ENCODE assay signal across 14 cellular contexts in genomic region chrX:102765217-102765616, GRCh38. TPM values are rescaled to one million over a fixed set of nuclear protein-coding genes. Genes with fewer than 3 reads are reported as not detected.
DNase-seq lines count a peak whose midpoint lies in the region; ATAC-seq and TF ChIP-seq lines count a peak whose summit lies in the region.
"Had no signal": no experiment of that assay in that cellular context is flagged by ENCODE, and none has a peak within 500 bp of the region (broad histone marks: within the 10 kb centered on the region; RNA-seq: fewer than 3 reads in every experiment).

No MANE protein-coding gene starts in this region.

- CTCF ChIA-PET in IMR-90 (lab: Yijun Ruan, JAX) (no interaction called here), mammary epithelial cell (lab: Charles Lee; ENCODE audit: low non-redundant PET) (interaction anchor here (0.6 kb wide), 1 partner anchor 37 kb away, joined by 3 read pairs; no protein-coding TSS in a partner anchor)

- TF ChIP-seq RAD21 in IMR-90 (IDR thresholded peaks at IDR 0.05; ENCODE audit: low read length), result no peak

- in situ Hi-C loops in IMR-90 (cut with MboI; ENCODE audit: low sequenced_read_pairs), result no loop called here
- in situ Hi-C loops in mammary epithelial cell (cut with MboI; ENCODE audit: low sequenced_read_pairs in 2 of 2), result no loop called here

- H4K20me1 ChIP-seq in IMR-90 (ENCODE audit: insufficient read depth, low read length) (peaks cover 3% of the 10 kb centered on the region; the same call in 1 of the 2 replicates), mammary epithelial cell (ENCODE audit: insufficient read depth, low read length) (no peaks in the 10 kb centered on the region)
- H4K20me1 ChIP-seq: BLaER1 treated with 17β-estradiol and CSF1 and Interleukin-3, amounts not matched to agents 10 nM and 100 nM had no signal

- no peak overlapping the region for H4K91ac ChIP-seq in IMR-90 (ENCODE audit: insufficient read depth, low read depth, low read length)

- H3K27me3 ChIP-seq in IMR-90 (ENCODE audit: control insufficient read depth, insufficient read depth, low read length) (0 out of 2 replicates have a peak, but pooled peaks cover 1% of the 10 kb centered on the region), mammary epithelial cell (ENCODE audit: insufficient read depth, low read length) (no peaks in the 10 kb centered on the region)
- H3K27me3 ChIP-seq: BLaER1 treated with 17β-estradiol and CSF1 and Interleukin-3, amounts not matched to agents 10 nM and 100 nM had no signal

- H2AK9ac ChIP-seq in IMR-90 (replicated peaks; ENCODE audit: low read depth, low read length, poor library complexity), result peak overlapping the region; percentile 19

- WGBS in IMR-90 (ENCODE audit: extremely low coverage in 2 of 2, insufficient read length in 1 of 2), 2 experiments, result 0% methylated on average over 1 of the region's 2 CpGs; no CpG with 5 or more reads in 1 of the 2 experiments
- WGBS in mammary epithelial cell (ENCODE audit: low coverage, missing lambda C conversion rate), result 11% methylated on average over 2 of the region's 2 CpGs

- H3K23ac ChIP-seq in IMR-90 (ENCODE audit: low read depth, low read length), result no peak overlapping the region

- BruUV-seq in IMR-90 (replicated peaks; lab: Mats Ljungman, UMichigan) (no TSS peak), mammary epithelial cell (replicated peaks; lab: Mats Ljungman, UMichigan) (no TSS peak)

- peak; percentile 60 for DNase-seq in AG08395 (ENCODE audit: low spot score)
- peak; percentile 82 for DNase-seq in IMR-90
- DNase-seq in mammary epithelial cell, result peak; percentile 25
- no peak for DNase-seq in left lobe of liver (ENCODE audit: low spot score)
- DNase-seq in DMS53 (lab: John Stamatoyannopoulos, UW), result no peak
- DNase-seq: activated CD4-positive, alpha-beta T cell treated with anti-CD3 and anti-CD28 coated beads for 36 hours; activated effector memory CD4-positive, alpha-beta T cell treated with anti-CD3 and anti-CD28 coated beads, Interleukin-2, amount 50 U/mL, for 16 hours; NCI-H510A treated with DMSO at 0.1 percent for 48 hours had no signal

- ATAC-seq in IMR-90 (ENCODE audit: low read depth) (peak; percentile 65), left lobe of liver (peak; percentile 24), GM18870 (IDR thresholded peaks at IDR 0.05; ENCODE audit: unreplicated experiment) (no peak), GM19351 (IDR thresholded peaks at IDR 0.05; ENCODE audit: unreplicated experiment) (no peak), HG02588 (IDR thresholded peaks at IDR 0.05; ENCODE audit: unreplicated experiment) (no peak)
- ATAC-seq: activated CD4-positive, alpha-beta T cell treated with anti-CD3 and anti-CD28 coated beads for 36 hours; natural killer cell treated with Interleukin-12 subunit alpha and Interleukin-12 subunit beta and Interleukin-15 and Interleukin-18, amount 100 ng/mL, for 72 hours; stimulated activated effector memory CD8-positive, alpha-beta T cell treated with anti-CD3 and anti-CD28 coated beads, Interleukin-12 subunit alpha, Interleukin-12 subunit beta, amount 100 ng/mL, for 72 hours had no signal

- H3K79me1 ChIP-seq in IMR-90 (ENCODE audit: low read depth in 1 of 2, low read length in 2 of 2), result peaks cover 0 to 5% of the 10 kb centered on the region in 2 experiments; a peak in 2 of 4 replicates

- no peak overlapping the region for H3K9ac ChIP-seq in IMR-90 (ENCODE audit: low read depth, low read length)
- H3K9ac ChIP-seq in mammary epithelial cell (ENCODE audit: insufficient read depth, low read length), result no peak overlapping the region
- H3K9ac ChIP-seq: BLaER1 treated with 17β-estradiol and CSF1 and Interleukin-3, amounts not matched to agents 10 nM and 100 nM had no signal

- dilution Hi-C loops in IMR-90 (cut with HindIII; ENCODE audit: low sequenced_read_pairs, unreplicated experiment), result no loop called here
- dilution Hi-C loops in mammary epithelial cell (cut with HindIII; ENCODE audit: low sequenced_read_pairs), result no loop called here

- H3K18ac ChIP-seq in IMR-90 (ENCODE audit: low read depth, low read length), result no peak overlapping the region

- no peak overlapping the region for H3K4me2 ChIP-seq in IMR-90 (ENCODE audit: low read depth, low read length)
- no peak overlapping the region for H3K4me2 ChIP-seq in mammary epithelial cell (ENCODE audit: insufficient read depth, low read depth, low read length)

- H2AFZ ChIP-seq in IMR-90 (replicated peaks; ENCODE audit: low read length, poor library complexity), result no peak overlapping the region
- no peak overlapping the region for H2AFZ ChIP-seq in mammary epithelial cell (ENCODE audit: low read depth, low read length)

- peak overlapping the region; percentile 2; the same call in 1 of the 2 replicates for H3K4ac ChIP-seq in IMR-90 (ENCODE audit: low read depth, low read length)

- no peak overlapping the region for H2AK5ac ChIP-seq in IMR-90 (ENCODE audit: low read depth, low read length)

- H3K36me3 ChIP-seq in IMR-90 (ENCODE audit: control insufficient read depth, insufficient read depth, low read length), result no peaks in the 10 kb centered on the region
- no peaks in the 10 kb centered on the region for H3K36me3 ChIP-seq in mammary epithelial cell (ENCODE audit: insufficient read depth, low read length)
- H3K36me3 ChIP-seq: BLaER1 treated with 17β-estradiol and CSF1 and Interleukin-3, amounts not matched to agents 10 nM and 100 nM had no signal

- H3K14ac ChIP-seq in IMR-90 (replicated peaks; ENCODE audit: low read depth, low read length), result no peak overlapping the region

- H3K4me3 ChIP-seq in IMR-90 (ENCODE audit: insufficient read depth, low read depth, low read length) (no peak overlapping the region), mammary epithelial cell (replicated peaks in 1 of 3; ENCODE audit: insufficient read depth in 1 of 3, low read depth in 2 of 3, low read length in 3 of 3) (no peak overlapping the region)
- H3K4me3 ChIP-seq: BLaER1 treated with 17β-estradiol and CSF1 and Interleukin-3, amounts not matched to agents 10 nM and 100 nM had no signal

- H2BK120ac ChIP-seq in IMR-90 (ENCODE audit: low read depth, low read length), result no peak overlapping the region

- no peak for TF ChIP-seq POLR2A in IMR-90 (IDR thresholded peaks at IDR 0.05; ENCODE audit: low read depth, low read length)

- no peak overlapping the region for H2BK5ac ChIP-seq in IMR-90 (ENCODE audit: low read depth, low read length, poor library complexity, severe bottlenecking)

- no peaks in the 10 kb centered on the region for H3K9me1 ChIP-seq in IMR-90 (ENCODE audit: insufficient read depth, low read length)

- POLR2A ChIA-PET in IMR-90 (lab: Charles Lee; ENCODE audit: unreplicated experiment), result no interaction called here

- no peak overlapping the region for H4K8ac ChIP-seq in IMR-90 (ENCODE audit: low read depth in 2 of 2, low read length in 2 of 2)

- H3K9me3 ChIP-seq in IMR-90 (ENCODE audit: control insufficient read depth, insufficient read depth, low read length) (no peaks in the 10 kb centered on the region), mammary epithelial cell (replicated peaks; ENCODE audit: insufficient read depth, low read length) (no peaks in the 10 kb centered on the region)

- intact Hi-C loops in IMR-90 (cut with micrococcal nuclease) (loop anchor here (5.0 kb wide), 1 partner anchor 168 kb away; the partner anchor contains the start of gene ARMCX5), mammary epithelial cell (cut with micrococcal nuclease) (no loop called here)

- H3K27ac ChIP-seq in IMR-90 (ENCODE audit: insufficient read depth, low read length) (peak overlapping the region; percentile 1; the same call in 1 of the 2 replicates), mammary epithelial cell (ENCODE audit: insufficient read depth, low read depth, low read length) (no peak overlapping the region)
- H3K27ac ChIP-seq: BLaER1 treated with 17β-estradiol and CSF1 and Interleukin-3, amounts not matched to agents 10 nM and 100 nM had no signal

- H2BK15ac ChIP-seq in IMR-90 (ENCODE audit: low read depth, low read length), result no peak overlapping the region; the same call in 2 of the 3 replicates

- H2BK20ac ChIP-seq in IMR-90 (ENCODE audit: low read depth, low read length), result no peak overlapping the region

- H3K4me1 ChIP-seq in IMR-90 (ENCODE audit: control insufficient read depth, insufficient read depth, low read length), result peaks cover 4% of the 10 kb centered on the region
- H3K4me1 ChIP-seq in mammary epithelial cell (ENCODE audit: insufficient read depth, low read length), result no peaks in the 10 kb centered on the region

- no peak overlapping the region for H3K56ac ChIP-seq in IMR-90 (ENCODE audit: extremely low read depth, insufficient read depth, low read length)

- H4K5ac ChIP-seq in IMR-90 (ENCODE audit: low read depth, low read length), result no peak overlapping the region

- TF ChIP-seq CTCF in IMR-90 (conservative IDR thresholded peaks at IDR 0.05; ENCODE audit: low read depth, low read length) (no peak), mammary epithelial cell (conservative IDR thresholded peaks at IDR 0.05 in 1 of 2, IDR thresholded peaks at IDR 0.05 in 1 of 2; ENCODE audit: extremely low read depth in 1 of 2, insufficient read depth in 1 of 2, low read depth in 1 of 2, low read length in 2 of 2) (no peak)

- H3K79me2 ChIP-seq in mammary epithelial cell (ENCODE audit: insufficient read depth, low read length), result peaks cover 10% of the 10 kb centered on the region

TF ChIP-seq in IMR-90, 13 proteins besides CTCF, POLR2A, EP300 and RAD21:
- TF ChIP-seq ELK1 (IDR thresholded peaks at IDR 0.05; ENCODE audit: borderline replicate concordance, low read depth, low read length), result no peak

RNA-seq across cellular contexts. Expression of gene GPRASP3, which starts 44.7 kb away (rescaled TPM):
- total RNA-seq in IMR-90 (2012; rRNA removed) (6.9 and 8.1 TPM in 2 replicates), mammary epithelial cell (1 to 10 TPM; 3.3 to 3.4 TPM), left lobe of liver (2.4 TPM)
- polyA plus RNA-seq in IMR-90 (2012; rRNA removed) (1.4 and 2.2 TPM in 2 replicates), mammary epithelial cell (1.8 TPM)
- polyA plus RNA-seq in IMR-90 (2012; cell fraction: cytosol; rRNA removed), result 0.90 and 0.99 TPM in 2 replicates
- polyA plus RNA-seq in IMR-90 (2012; cell fraction: nucleus; rRNA removed; ENCODE audit: low replicate concordance), result 0.63 and 2.3 TPM in 2 replicates
- 65.3 TPM for polyA minus RNA-seq in mammary epithelial cell

RNA-seq across cellular contexts. Expression of gene GPRASP2, which starts 53.0 kb away (rescaled TPM):
- total RNA-seq in IMR-90 (2012; rRNA removed), result 23.6 and 24.7 TPM in 2 replicates
- polyA plus RNA-seq in IMR-90 (2012; rRNA removed), result 9.0 and 9.4 TPM in 2 replicates
- polyA plus RNA-seq in IMR-90 (2012; cell fraction: cytosol; rRNA removed), result 4.3 and 5.1 TPM in 2 replicates
- 3.0 and 7.7 TPM in 2 replicates for polyA plus RNA-seq in IMR-90 (2012; cell fraction: nucleus; rRNA removed; ENCODE audit: low replicate concordance)
- 10 to 100 TPM in 1 of 2 donors, 1 to 10 TPM in 1; 8.2 to 15.3 TPM for total RNA-seq in mammary epithelial cell
- 4.4 TPM for polyA plus RNA-seq in mammary epithelial cell
- polyA minus RNA-seq in mammary epithelial cell, result 5.1 TPM
- 5.5 TPM for total RNA-seq in left lobe of liver

Comparison
In these comparisons a context has a peak if more than half of its experiments do, and no peak if none do; other contexts are left out.
1. DNase-seq: peak in AG08395 (single experiment), IMR-90 (single experiment) and mammary epithelial cell (single experiment); none in left lobe of liver (single experiment) and DMS53 (single experiment).
2. ATAC-seq: peak in IMR-90 (single experiment) and left lobe of liver (single experiment); none in GM18870 (single experiment), GM19351 (single experiment) and HG02588 (single experiment).